In the genomic region with DNA sequence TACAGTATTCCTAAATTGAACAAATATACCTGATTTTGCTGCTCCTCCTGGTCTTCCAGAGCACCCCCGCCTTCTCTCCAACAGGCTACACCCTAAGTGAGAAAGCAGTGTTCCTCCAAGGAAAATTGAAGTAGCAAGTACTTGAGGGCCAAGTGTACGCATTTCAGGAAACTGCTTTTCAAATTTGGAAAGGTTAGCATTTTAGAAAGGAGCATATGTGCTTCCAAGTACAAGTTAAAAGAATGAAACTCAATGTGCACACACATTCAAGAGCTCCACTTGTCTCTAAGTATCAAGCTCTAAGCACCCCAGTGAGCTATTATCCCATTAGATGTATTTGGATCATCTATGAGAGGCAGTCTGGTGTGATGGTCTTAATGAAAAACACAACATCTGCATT, we compare ENCODE assay signal across 21 cellular contexts.
"Had no signal": no experiment of that assay in that cellular context is flagged by ENCODE, and none has a peak within 500 bp of the region (broad histone marks: within the 10 kb centered on the region; RNA-seq: fewer than 3 reads in every experiment).

No MANE protein-coding gene starts in this region.

- H3K9me3 ChIP-seq: pancreas, tibial artery had no signal

- H3K36me3 Mint-ChIP-seq: activated naive CD4-positive, alpha-beta T cell treated with anti-CD3 and anti-CD28 coated beads, Interleukin-2, amount 50 U/mL, for 24 hours; immature natural killer cell; memory B cell had no signal

- H3K27ac Mint-ChIP-seq: activated CD4-positive, alpha-beta T cell treated with anti-CD3 and anti-CD28 coated beads, Interleukin-2, amount 10 ng/mL, durations not matched to agents 24 days and 14 days; activated naive CD4-positive, alpha-beta T cell treated with anti-CD3 and anti-CD28 coated beads, Interleukin-2, amount 50 U/mL, for 24 hours; dendritic cell treated with granulocyte-macrophage colony-stimulating factor and Interleukin-4, amounts not matched to agents 40 ng/mL and 50 ng/mL, for 4 days; immature natural killer cell; memory B cell; nephron progenitor cell; stimulated activated naive CD8-positive, alpha-beta T cell treated with anti-CD3 and anti-CD28 coated beads, Interleukin-15, Interleukin-2, amounts not matched to agents 100 ng/mL and 50 ng/mL, for 24 hours had no signal

- H3K4me1 Mint-ChIP-seq: activated CD4-positive, alpha-beta T cell treated with anti-CD3 and anti-CD28 coated beads, Interleukin-2, amount 10 ng/mL, durations not matched to agents 24 days and 14 days; activated naive CD4-positive, alpha-beta T cell treated with anti-CD3 and anti-CD28 coated beads, Interleukin-2, amount 50 U/mL, for 24 hours; immature natural killer cell; memory B cell had no signal

- H3K79me2 ChIP-seq: hepatocyte had no signal

- H3K27ac ChIP-seq: hepatocyte, pancreas, VCaP had no signal

- H3K9me3 Mint-ChIP-seq: activated CD4-positive, alpha-beta T cell treated with anti-CD3 and anti-CD28 coated beads, Interleukin-2, amount 10 ng/mL, durations not matched to agents 24 days and 14 days; activated naive CD4-positive, alpha-beta T cell treated with anti-CD3 and anti-CD28 coated beads, Interleukin-2, amount 50 U/mL, for 24 hours; brain; dendritic cell treated with granulocyte-macrophage colony-stimulating factor and Interleukin-4, amounts not matched to agents 40 ng/mL and 50 ng/mL, for 4 days; immature natural killer cell; memory B cell; nephron progenitor cell; stimulated activated naive CD8-positive, alpha-beta T cell treated with anti-CD3 and anti-CD28 coated beads, Interleukin-15, Interleukin-2, amounts not matched to agents 100 ng/mL and 50 ng/mL, for 24 hours had no signal

- H3K4me3 ChIP-seq: hepatocyte, pancreas, tibial artery had no signal

- H3K4me1 ChIP-seq: pancreas had no signal

- H3K4me2 ChIP-seq: hepatocyte had no signal

- H2AFZ ChIP-seq: hepatocyte had no signal

- H3K36me3 ChIP-seq: pancreas, tibial artery had no signal

- ATAC-seq: activated CD4-positive, CD25-positive, alpha-beta regulatory T cell treated with anti-CD3 and anti-CD28 coated beads, Interleukin-2, amount 50 U/mL, for 24 hours; pancreas; right cardiac atrium had no signal

- H3K27me3 Mint-ChIP-seq: brain; dendritic cell treated with granulocyte-macrophage colony-stimulating factor and Interleukin-4, amounts not matched to agents 40 ng/mL and 50 ng/mL, for 4 days had no signal

- DNase-seq: activated CD4-positive, alpha-beta T cell treated with anti-CD3 and anti-CD28 coated beads, Interleukin-2, amount 10 ng/mL, durations not matched to agents 24 days and 14 days; activated gamma-delta T cell treated with Interleukin-2 at 50 U/mL for 16 hours; activated T-cell treated with anti-CD3 and anti-CD28 coated beads, Interleukin-2, amount 50 U/mL, for 1 hour; aorta; caudate nucleus; effector CD4-positive, alpha-beta T cell; immature natural killer cell; left ventricle myocardium superior; nephron progenitor cell; pancreas; stimulated activated CD4-positive, alpha-beta T cell treated with anti-CD3 and anti-CD28 coated beads, Interleukin-1b, Interleukin-23, amount 100 ng/mL, for 48 hours; tibial artery had no signal

- H3K4me3 Mint-ChIP-seq: activated CD4-positive, alpha-beta T cell treated with anti-CD3 and anti-CD28 coated beads, Interleukin-2, amount 10 ng/mL, durations not matched to agents 24 days and 14 days; activated naive CD4-positive, alpha-beta T cell treated with anti-CD3 and anti-CD28 coated beads, Interleukin-2, amount 50 U/mL, for 24 hours; dendritic cell treated with granulocyte-macrophage colony-stimulating factor and Interleukin-4, amounts not matched to agents 40 ng/mL and 50 ng/mL, for 4 days; immature natural killer cell; memory B cell; nephron progenitor cell; stimulated activated naive CD8-positive, alpha-beta T cell treated with anti-CD3 and anti-CD28 coated beads, Interleukin-15, Interleukin-2, amounts not matched to agents 100 ng/mL and 50 ng/mL, for 24 hours had no signal

- H3K27me3 ChIP-seq: hepatocyte, pancreas, tibial artery had no signal
